Comparison of ENCODE assay signal across 8 cellular contexts in genomic region chr13:30796132-30796832, GRCh38.
DNase-seq lines count a peak whose midpoint lies in the region; ATAC-seq lines count a peak whose summit lies in the region.

No MANE protein-coding gene starts in this region.

- no peak overlapping the region for H3K27ac ChIP-seq in rectal smooth muscle tissue (ENCODE audit: low read depth, low read length)

- no peaks in the 10 kb centered on the region for H3K36me3 ChIP-seq in rectal smooth muscle tissue (ENCODE audit: control insufficient read depth, insufficient read depth, low read length)

- peaks cover 5% of the 10 kb centered on the region for H3K4me1 ChIP-seq in rectal smooth muscle tissue (ENCODE audit: control insufficient read depth, insufficient read depth, low read length)

- no peak overlapping the region for H3K9ac ChIP-seq in rectal smooth muscle tissue (ENCODE audit: low read length)

- H3K4me3 ChIP-seq in rectal smooth muscle tissue (ENCODE audit: low read length), result peak overlapping the region; percentile 17

- DNase-seq in NCI-H2029 (lab: John Stamatoyannopoulos, UW) (peak; percentile 5), NCI-H2029 treated with DMSO at 0.1 percent for 48 hours (lab: John Stamatoyannopoulos, UW) (no peak), NCI-H460 (ENCODE audit: extremely low read depth, low read depth) (peak; percentile 11), dermis blood vessel endothelial cell (peak; percentile 40), SHP77 (lab: John Stamatoyannopoulos, UW) (no peak)

- no peak for ATAC-seq in GM21526 (IDR thresholded peaks at IDR 0.05; ENCODE audit: low FRiP score, unreplicated experiment)
- ATAC-seq in HG02938 (IDR thresholded peaks at IDR 0.05; ENCODE audit: unreplicated experiment), result no peak

- no peaks in the 10 kb centered on the region for H3K27me3 ChIP-seq in rectal smooth muscle tissue (ENCODE audit: control insufficient read depth, insufficient read depth, low read length)

Comparison
In these comparisons a context has a peak if more than half of its experiments do, and no peak if none do; other contexts are left out.
1. DNase-seq: peak in NCI-H2029 (single experiment), NCI-H460 (single experiment) and dermis blood vessel endothelial cell (single experiment); none in NCI-H2029 treated with DMSO at 0.1 percent for 48 hours (single experiment) and SHP77 (0 of 2).